26 cellular contexts compared by ENCODE assay signal in genomic region chr9:89812556-89813181, GRCh38.
"Had no signal": no experiment of that assay in that cellular context is flagged by ENCODE, and none has a peak within 500 bp of the region (broad histone marks: within the 10 kb centered on the region; RNA-seq: fewer than 3 reads in every experiment).

No MANE protein-coding gene starts in this region.

- H3K4me3 Mint-ChIP-seq: T-helper 17 cell had no signal

- H3K9me3 Mint-ChIP-seq: activated naive CD4-positive, alpha-beta T cell treated with anti-CD3 and anti-CD28 coated beads, Interleukin-2, amount 50 U/mL, for 72 hours; activated T-helper 2 cell treated with anti-CD3 and anti-CD28 coated beads, Interferon-gamma antibody, Interleukin-2, Interleukin-4, amounts not matched to agents 10 μg/mL and 5 μg/mL and 100 μg/mL, durations not matched to agents 14 hours and 24 hours and 36 hours had no signal

- H3K27me3 ChIP-seq: adrenal gland, body of pancreas, dorsolateral prefrontal cortex, right lobe of liver, upper lobe of left lung had no signal

- H3K9me3 ChIP-seq: adrenal gland, body of pancreas, gastroesophageal sphincter, right lobe of liver, thoracic aorta, upper lobe of left lung had no signal

- H3K27ac Mint-ChIP-seq: activated naive CD4-positive, alpha-beta T cell treated with anti-CD3 and anti-CD28 coated beads, Interleukin-2, amount 50 U/mL, for 72 hours; activated T-helper 2 cell treated with anti-CD3 and anti-CD28 coated beads, Interferon-gamma antibody, Interleukin-2, Interleukin-4, amounts not matched to agents 10 μg/mL and 5 μg/mL and 100 μg/mL, durations not matched to agents 14 hours and 24 hours and 36 hours; T-helper 17 cell had no signal

- H3K36me3 ChIP-seq: adrenal gland, gastroesophageal sphincter, right lobe of liver, thoracic aorta, upper lobe of left lung, WERI-Rb-1 had no signal

- DNase-seq: activated CD4-positive, alpha-beta T cell treated with anti-CD3 and anti-CD28 coated beads for 48 hours; activated CD4-positive, alpha-beta T cell treated with anti-CD3 and anti-CD28 coated beads, Interleukin-2, amount 50 U/mL, for 48 hours; activated T-cell treated with anti-CD3 and anti-CD28 coated beads, Interleukin-2, amount 50 U/mL, for 48 hours; aorta; body of pancreas; dorsolateral prefrontal cortex; effector memory CD4-positive, alpha-beta T cell; erythroblast; hippocampal formation; left cardiac atrium; left ventricle myocardium superior; mammary epithelial cell; midbrain; right lobe of liver; stimulated activated CD4-positive, alpha-beta T cell treated with anti-CD3 and anti-CD28 coated beads, Interleukin-2, amount 100 ng/mL, for 48 hours; stimulated activated naive CD8-positive, alpha-beta T cell treated with anti-CD3 and anti-CD28 coated beads, Interleukin-15, Interleukin-2, amounts not matched to agents 100 U/mL and 50 U/mL, for 24 hours; T-helper 17 cell; T1000; WERI-Rb-1 had no signal

- H3K36me3 Mint-ChIP-seq: activated naive CD4-positive, alpha-beta T cell treated with anti-CD3 and anti-CD28 coated beads, Interleukin-2, amount 50 U/mL, for 72 hours; naive thymus-derived CD8-positive, alpha-beta T cell had no signal

- H3K27ac ChIP-seq: adrenal gland, body of pancreas, dorsolateral prefrontal cortex, gastroesophageal sphincter, right lobe of liver, thoracic aorta, upper lobe of left lung, WERI-Rb-1 had no signal

- H3K4me1 ChIP-seq: body of pancreas, right lobe of liver had no signal

- H3K4me3 ChIP-seq: adrenal gland, body of pancreas, dorsolateral prefrontal cortex, gastroesophageal sphincter, right lobe of liver, thoracic aorta, upper lobe of left lung had no signal
